ENCODE assay signal across 1 cellular context in the genomic region with DNA sequence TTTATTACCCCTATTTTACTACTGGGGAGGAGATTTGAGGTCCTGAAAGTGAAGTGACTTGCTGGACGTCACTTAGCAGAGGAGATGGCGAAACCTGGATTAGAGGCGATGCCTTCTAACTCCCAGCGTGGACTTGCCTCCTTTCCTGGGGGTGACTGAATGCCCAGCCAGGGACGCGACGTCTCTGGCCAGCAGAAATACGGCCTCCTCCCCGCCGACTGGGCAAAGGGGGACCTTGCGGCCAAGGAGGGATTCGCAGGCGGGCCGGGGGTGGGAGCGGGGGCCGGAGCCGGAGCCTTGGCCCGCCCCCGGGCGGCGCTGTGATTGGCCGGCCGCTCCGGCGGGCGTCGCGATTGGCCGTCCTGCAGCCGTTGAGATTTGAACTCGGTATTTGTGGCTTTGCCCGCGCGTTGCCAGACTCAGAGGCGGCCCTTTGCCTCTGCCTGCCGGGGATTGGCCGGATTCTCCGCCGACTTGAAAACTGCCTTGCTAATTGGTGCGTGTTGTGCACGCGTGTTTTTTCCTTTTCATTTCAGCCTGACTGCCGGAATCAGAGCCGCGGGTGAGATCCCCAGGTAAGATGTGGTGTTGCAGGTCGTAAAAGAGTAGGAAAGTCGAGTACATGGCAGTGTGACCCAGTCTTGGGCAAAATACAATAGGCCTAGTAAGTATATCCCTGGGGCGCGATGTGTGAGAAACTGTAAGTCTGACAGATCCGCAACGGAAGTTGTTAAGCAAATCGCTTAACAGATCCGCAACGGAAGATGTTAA.
TF ChIP-seq lines count a peak whose summit lies in the region.

A gene with protein sequence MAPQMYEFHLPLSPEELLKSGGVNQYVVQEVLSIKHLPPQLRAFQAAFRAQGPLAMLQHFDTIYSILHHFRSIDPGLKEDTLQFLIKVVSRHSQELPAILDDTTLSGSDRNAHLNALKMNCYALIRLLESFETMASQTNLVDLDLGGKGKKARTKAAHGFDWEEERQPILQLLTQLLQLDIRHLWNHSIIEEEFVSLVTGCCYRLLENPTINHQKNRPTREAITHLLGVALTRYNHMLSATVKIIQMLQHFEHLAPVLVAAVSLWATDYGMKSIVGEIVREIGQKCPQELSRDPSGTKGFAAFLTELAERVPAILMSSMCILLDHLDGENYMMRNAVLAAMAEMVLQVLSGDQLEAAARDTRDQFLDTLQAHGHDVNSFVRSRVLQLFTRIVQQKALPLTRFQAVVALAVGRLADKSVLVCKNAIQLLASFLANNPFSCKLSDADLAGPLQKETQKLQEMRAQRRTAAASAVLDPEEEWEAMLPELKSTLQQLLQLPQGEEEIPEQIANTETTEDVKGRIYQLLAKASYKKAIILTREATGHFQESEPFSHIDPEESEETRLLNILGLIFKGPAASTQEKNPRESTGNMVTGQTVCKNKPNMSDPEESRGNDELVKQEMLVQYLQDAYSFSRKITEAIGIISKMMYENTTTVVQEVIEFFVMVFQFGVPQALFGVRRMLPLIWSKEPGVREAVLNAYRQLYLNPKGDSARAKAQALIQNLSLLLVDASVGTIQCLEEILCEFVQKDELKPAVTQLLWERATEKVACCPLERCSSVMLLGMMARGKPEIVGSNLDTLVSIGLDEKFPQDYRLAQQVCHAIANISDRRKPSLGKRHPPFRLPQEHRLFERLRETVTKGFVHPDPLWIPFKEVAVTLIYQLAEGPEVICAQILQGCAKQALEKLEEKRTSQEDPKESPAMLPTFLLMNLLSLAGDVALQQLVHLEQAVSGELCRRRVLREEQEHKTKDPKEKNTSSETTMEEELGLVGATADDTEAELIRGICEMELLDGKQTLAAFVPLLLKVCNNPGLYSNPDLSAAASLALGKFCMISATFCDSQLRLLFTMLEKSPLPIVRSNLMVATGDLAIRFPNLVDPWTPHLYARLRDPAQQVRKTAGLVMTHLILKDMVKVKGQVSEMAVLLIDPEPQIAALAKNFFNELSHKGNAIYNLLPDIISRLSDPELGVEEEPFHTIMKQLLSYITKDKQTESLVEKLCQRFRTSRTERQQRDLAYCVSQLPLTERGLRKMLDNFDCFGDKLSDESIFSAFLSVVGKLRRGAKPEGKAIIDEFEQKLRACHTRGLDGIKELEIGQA (N-terminal part only) (plus strand): TSS at position 523 of the 771 bp plus-strand sequence. CDS start 997 bp downstream, outside the sequence.

TF ChIP-seq in endothelial cell of umbilical vein, 7 proteins besides CTCF, POLR2A, EP300 and RAD21:
- TF ChIP-seq GATA2 (IDR thresholded peaks at IDR 0.05; ENCODE audit: insufficient read depth, insufficient read length, low read depth, low read length) = peak; percentile 23
- TF ChIP-seq MYC (IDR thresholded peaks at IDR 0.05; ENCODE audit: low read depth, low read length) = peak; percentile 9
- no peak for TF ChIP-seq EZH2 (IDR thresholded peaks at IDR 0.05; ENCODE audit: borderline replicate concordance, low read depth, low read length, severe bottlenecking)
- TF ChIP-seq, protein P1, sequence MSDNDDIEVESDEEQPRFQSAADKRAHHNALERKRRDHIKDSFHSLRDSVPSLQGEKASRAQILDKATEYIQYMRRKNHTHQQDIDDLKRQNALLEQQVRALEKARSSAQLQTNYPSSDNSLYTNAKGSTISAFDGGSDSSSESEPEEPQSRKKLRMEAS (IDR thresholded peaks at IDR 0.05; ENCODE audit: insufficient read depth, insufficient read length) = peak; percentile 33
